In genomic region chr1:184823080-184823479, GRCh38 we compare ENCODE assay signal across 1 cellular context.
TF ChIP-seq lines count a peak whose summit lies in the region.

No MANE protein-coding gene starts in this region.

TF ChIP-seq in HEK293, 187 proteins besides CTCF, POLR2A, EP300 and RAD21 (continued from another document):
- TF ChIP-seq INSM2 (tag by site-specific recombination; IDR thresholded peaks at IDR 0.05): no peak
